In genomic region chr22:24259459-24259858, GRCh38 we compare ENCODE assay signal across 8 cellular contexts. TPM values are rescaled to one million over a fixed set of nuclear protein-coding genes. Genes with fewer than 3 reads are reported as not detected.
DNase-seq lines count a peak whose midpoint lies in the region; ATAC-seq and TF ChIP-seq lines count a peak whose summit lies in the region.
"Not testable (repeated sequence)": the region's sequence is repeated elsewhere in the genome, so short reads cannot be mapped to it uniquely, and the experiment has no call there.

No MANE protein-coding gene starts in this region.

- CTCF ChIA-PET in PC-9 (lab: Charles Lee): not testable (repeated sequence)

- not testable (repeated sequence) for H3K9me3 ChIP-seq in MM.1S (replicated peaks; ENCODE audit: insufficient read depth, low read length); PC-9 (ENCODE audit: insufficient read depth, low read depth); right atrium auricular region

- not testable (repeated sequence) for H3K36me3 ChIP-seq in MM.1S (replicated peaks; ENCODE audit: insufficient read depth, low read length); PC-9 (ENCODE audit: low read depth); brain microvascular endothelial cell (replicated peaks); right atrium auricular region

- not testable (repeated sequence) for H3K4me1 ChIP-seq in MM.1S (ENCODE audit: low read length); PC-9 (replicated peaks; ENCODE audit: insufficient read depth); right atrium auricular region

- ATAC-seq in stimulated activated naive CD8-positive, alpha-beta T cell treated with anti-CD3 and anti-CD28 coated beads, Interleukin-15, Interleukin-2, amounts not matched to agents 100 U/mL and 50 U/mL, for 24 hours: not testable (repeated sequence)

- not testable (repeated sequence) for H3K27ac ChIP-seq in MM.1S (ENCODE audit: low read length); PC-9
- peak overlapping the region; percentile 47 for H3K27ac ChIP-seq in brain microvascular endothelial cell
- peak overlapping the region in 1 of 2 donors; percentile 43 for H3K27ac ChIP-seq in right atrium auricular region

- H3K4me2 ChIP-seq in MM.1S (ENCODE audit: low read depth, low read length): not testable (repeated sequence)
- H3K4me2 ChIP-seq in PC-9: peak overlapping the region; percentile 37; the same call in 1 of the 2 replicates

- DNase-seq in EH (ENCODE audit: low read depth) (peak; percentile 85), MM.1S (peak; percentile 85), PC-9 (peak; percentile 51 to 80), brain microvascular endothelial cell (peak; percentile 73), right atrium auricular region (ENCODE audit: low spot score) (peak; percentile 89), posterior vena cava (ENCODE audit: low spot score) (peak; percentile 92)
- peak; percentile 53 to 57 for DNase-seq in activated CD4-positive, alpha-beta T cell treated with anti-CD3 and anti-CD28 coated beads, Interleukin-2, amount 50 U/mL, for 4 hours
- peak; percentile 67 for DNase-seq in stimulated activated naive CD8-positive, alpha-beta T cell treated with anti-CD3 and anti-CD28 coated beads, Interleukin-15, Interleukin-2, amounts not matched to agents 100 U/mL and 50 U/mL, for 24 hours

- in situ Hi-C loops in brain microvascular endothelial cell (cut with HindIII; ENCODE audit: low pct_ligation_motif_present, low sequenced_read_pairs): not testable (repeated sequence)

- not testable (repeated sequence) for H4K20me1 ChIP-seq in MM.1S (ENCODE audit: insufficient read depth, low read length); PC-9 (ENCODE audit: insufficient read depth)

- not testable (repeated sequence) for H3K4me3 ChIP-seq in MM.1S (ENCODE audit: low read length); PC-9; brain microvascular endothelial cell (ENCODE audit: low read depth, low read length); right atrium auricular region

- H3K79me2 ChIP-seq in MM.1S (ENCODE audit: low read length); PC-9 (ENCODE audit: low read depth): not testable (repeated sequence)

- not testable (repeated sequence) for H3F3A ChIP-seq in MM.1S (ENCODE audit: insufficient read depth, low read length); PC-9 (ENCODE audit: insufficient read depth, low read depth)

- H3K9me2 ChIP-seq in MM.1S (replicated peaks; ENCODE audit: insufficient read depth, low read length); PC-9 (ENCODE audit: insufficient read depth): not testable (repeated sequence)

- BruUV-seq in PC-9 (replicated peaks; lab: Mats Ljungman, UMichigan): not testable (repeated sequence)

- intact Hi-C loops in PC-9 (cut with micrococcal nuclease; ENCODE audit: unreplicated experiment): loop anchor here (5.0 kb wide), 1 partner anchor 397 kb away; no protein-coding TSS in a partner anchor
- intact Hi-C loops in posterior vena cava (cut with DNase I): not testable (repeated sequence)

- POLR2A ChIA-PET in PC-9 (lab: Charles Lee; ENCODE audit: unreplicated experiment): not testable (repeated sequence)

- not testable (repeated sequence) for H2AFZ ChIP-seq in MM.1S (ENCODE audit: low read length)
- H2AFZ ChIP-seq in PC-9: peak overlapping the region; percentile 63; the same call in 1 of the 2 replicates

- TF ChIP-seq CTCF in MM.1S (IDR thresholded peaks at IDR 0.05; ENCODE audit: low read length) (peak; percentile 40), PC-9 (conservative IDR thresholded peaks at IDR 0.05) (peak; percentile 71), brain microvascular endothelial cell (IDR thresholded peaks at IDR 0.05; ENCODE audit: low read depth, low read length, missing control alignments) (peak; percentile 60), right atrium auricular region (IDR thresholded peaks at IDR 0.05) (peak in 1 of 2 donors; percentile 36)

- not testable (repeated sequence) for H3K27me3 ChIP-seq in MM.1S (replicated peaks; ENCODE audit: insufficient read depth, low read length); PC-9 (ENCODE audit: insufficient read depth, low read depth); brain microvascular endothelial cell (replicated peaks); right atrium auricular region

- not testable (repeated sequence) for H3K9ac ChIP-seq in MM.1S (ENCODE audit: low read length)

RNA-seq across cellular contexts. Expression of gene SPECC1L, which starts 11.2 kb away (rescaled TPM):
- total RNA-seq in PC-9 (2021) (37.6 and 38.9 TPM in 2 replicates), right atrium auricular region (10 to 100 TPM; 33.6 to 39.1 TPM), posterior vena cava (10 to 100 TPM; 80.1 to 88.8 TPM)

RNA-seq across cellular contexts. Expression of gene GGT5, which starts 14.6 kb away (rescaled TPM):
- total RNA-seq in PC-9 (2021) (not detected in 2 replicates), right atrium auricular region (10 to 100 TPM; 36.2 to 58.7 TPM), posterior vena cava (100 to 1,000 TPM in 1 of 2 donors, 10 to 100 TPM in 1; 65.8 to 123 TPM)

Comparison
In these comparisons a context has a peak if more than half of its experiments do, and no peak if none do; other contexts are left out.
1. RNA of gene GGT5, which starts 14.6 kb away (total RNA-seq): 65.8 to 123 TPM in posterior vena cava and 36.2 to 58.7 TPM in right atrium auricular region; not detected in PC-9; every median in the first group is over 10 times any median in the second.
2. Peak in every context shown above with its lines, with median percentiles within 50 percentile points of each other: DNase-seq.